In genomic region chr16:3101841-3102470, GRCh38 we compare ENCODE assay signal across 8 cellular contexts. TPM values are rescaled to one million over a fixed set of nuclear protein-coding genes. Genes with fewer than 3 reads are reported as not detected.
A peak's percentile ranks its signal among the peaks of the same experiment; 100 is the strongest.
DNase-seq lines count a peak whose midpoint lies in the region; TF ChIP-seq lines count a peak whose summit lies in the region.
"Had no signal": no experiment of that assay in that cellular context is flagged by ENCODE, and none has a peak within 500 bp of the region (broad histone marks: within the 10 kb centered on the region; RNA-seq: fewer than 3 reads in every experiment).

No MANE protein-coding gene starts in this region.

- H3K9me3 ChIP-seq in HAP-1, result no peaks in the 10 kb centered on the region
- H3K9me3 ChIP-seq in OCI-LY7 (ENCODE audit: low read length), result no peaks in the 10 kb centered on the region
- no peaks in the 10 kb centered on the region for H3K9me3 ChIP-seq in skeletal muscle tissue (ENCODE audit: control insufficient read depth in 3 of 3, low read length in 3 of 3)
- H3K9me3 ChIP-seq: SJSA1 had no signal

- H3K27ac ChIP-seq in OCI-LY7 (ENCODE audit: low read depth, low read length, poor library complexity, severe bottlenecking) (peak overlapping the region; percentile 32), skeletal muscle tissue (ENCODE audit: low read depth, low read length) (peak overlapping the region; percentile 38)
- H3K27ac ChIP-seq: SJSA1 had no signal

- H3K36me3 Mint-ChIP-seq in glutamatergic neuron (ENCODE audit: unreplicated experiment), result no peaks in the 10 kb centered on the region

- H3K4me1 Mint-ChIP-seq in glutamatergic neuron (ENCODE audit: low read depth, unreplicated experiment), result peaks cover 15% of the 10 kb centered on the region

- in situ Hi-C loops in HAP-1 (cut with MboI; ENCODE audit: low sequenced_read_pairs), result no loop called here

- H3K4me3 ChIP-seq in HAP-1, result peak overlapping the region; percentile 7; the same call in 1 of the 2 replicates
- H3K4me3 ChIP-seq in OCI-LY7 (ENCODE audit: low read depth, low read length, poor library complexity, severe bottlenecking), result peak overlapping the region; percentile 5
- H3K4me3 ChIP-seq in skeletal muscle tissue (ENCODE audit: low read length in 3 of 3), result peak overlapping the region in 1 of 3 donors; percentile 54
- H3K4me3 ChIP-seq: SJSA1 had no signal

- H3K27me3 ChIP-seq in HAP-1 (ENCODE audit: low read depth) (no peaks in the 10 kb centered on the region), skeletal muscle tissue (ENCODE audit: control insufficient read depth in 3 of 3, insufficient read depth in 3 of 3, low read length in 3 of 3) (peaks cover 0 to 13% (median 8%) of the 10 kb centered on the region in 3 donors)
- H3K27me3 ChIP-seq: SJSA1 had no signal

- H3K79me2 ChIP-seq in OCI-LY7 (ENCODE audit: insufficient read depth, low read depth, low read length), result no peaks in the 10 kb centered on the region

- H2AFZ ChIP-seq in OCI-LY7 (ENCODE audit: low read length), result peak overlapping the region; percentile 62

- intact Hi-C loops in OCI-LY7 (cut with micrococcal nuclease; ENCODE audit: unreplicated experiment), result no loop called here

- H3K36me3 ChIP-seq in HAP-1 (replicated peaks) (no peaks in the 10 kb centered on the region), OCI-LY7 (ENCODE audit: insufficient read depth, low read length) (no peaks in the 10 kb centered on the region), skeletal muscle tissue (ENCODE audit: control insufficient read depth in 3 of 3, insufficient read depth in 3 of 3, low read length in 3 of 3) (no peaks in the 10 kb centered on the region)
- H3K36me3 ChIP-seq: SJSA1 had no signal

- H3K4me3 Mint-ChIP-seq in glutamatergic neuron (ENCODE audit: unreplicated experiment), result no peak overlapping the region

- CTCF ChIA-PET in OCI-LY7 (lab: Charles Lee; ENCODE audit: unreplicated experiment), result no interaction called here

- no peaks in the 10 kb centered on the region for H4K20me1 ChIP-seq in OCI-LY7 (ENCODE audit: insufficient read depth, low read length)

- H3K9ac ChIP-seq in skeletal muscle tissue (ENCODE audit: low read depth in 1 of 3, low read length in 3 of 3), result no peak overlapping the region

- peak overlapping the region; percentile 19 for H3K4me2 ChIP-seq in OCI-LY7 (ENCODE audit: low read length)

- DNase-seq in HAP-1 (ENCODE audit: low spot score in 2 of 2), result peak; percentile 87 to 92
- peak; percentile 53 for DNase-seq in OCI-LY7 (ENCODE audit: low spot score)
- no peak for DNase-seq in glutamatergic neuron
- no peak for DNase-seq in stimulated activated naive CD4-positive, alpha-beta T cell treated with Interleukin-2 at 50 U/mL for 16 hours (lab: John Stamatoyannopoulos, UW)
- no peak for DNase-seq in NAMALWA (ENCODE audit: low spot score)
- no peak for DNase-seq in DMS153 treated with DMSO at 0.1 percent for 48 hours (lab: John Stamatoyannopoulos, UW; ENCODE audit: unreplicated experiment)

- peak overlapping the region; percentile 8 for H3K27ac Mint-ChIP-seq in glutamatergic neuron (ENCODE audit: unreplicated experiment)

- H3K9me3 Mint-ChIP-seq in glutamatergic neuron (ENCODE audit: unreplicated experiment), result peaks cover 6% of the 10 kb centered on the region

- TF ChIP-seq CTCF in OCI-LY7 (conservative IDR thresholded peaks at IDR 0.05; ENCODE audit: low read length), result no peak
- no peak for TF ChIP-seq CTCF in glutamatergic neuron (IDR thresholded peaks at IDR 0.05; ENCODE audit: partially characterized antibody, unreplicated experiment)

- no peaks in the 10 kb centered on the region for H3K9me2 ChIP-seq in OCI-LY7 (ENCODE audit: insufficient read depth, low read length)

- peaks cover 17% of the 10 kb centered on the region for H3K27me3 Mint-ChIP-seq in glutamatergic neuron (ENCODE audit: unreplicated experiment)

- POLR2A ChIA-PET in OCI-LY7 (lab: Charles Lee), result interaction anchor here (0.7 kb wide), 2 partner anchors 27 to 1249 kb away, joined by 3 to 4 read pairs; partner anchors contain the start of gene PAM16

- no TSS peak for BruUV-seq in OCI-LY7 (replicated peaks; lab: Mats Ljungman, UMichigan)

- H3K4me1 ChIP-seq in HAP-1 (peaks cover 28% of the 10 kb centered on the region), OCI-LY7 (ENCODE audit: insufficient read depth, low read length, poor library complexity, severe bottlenecking) (peaks cover 44% of the 10 kb centered on the region), skeletal muscle tissue (ENCODE audit: control insufficient read depth in 3 of 3, insufficient read depth in 3 of 3, low read length in 3 of 3) (peaks cover 21 to 23% (median 22%) of the 10 kb centered on the region in 3 donors)

RNA-seq across cellular contexts. Expression of gene ZSCAN10, which starts 2.9 kb away (rescaled TPM):
- 0.09 TPM in 1 of 2 replicates, not detected in the other for total RNA-seq in OCI-LY7 (2014; rRNA removed; shearing (Covaris generic))
- total RNA-seq in OCI-LY7 (2022), result 0.49 and 0.72 TPM in 2 replicates
- total RNA-seq in glutamatergic neuron (ENCODE audit: unreplicated experiment), result 0.74 TPM
- not detected for total RNA-seq in skeletal muscle tissue
- total RNA-seq: SJSA1 had no signal

RNA-seq across cellular contexts. Expression of gene ZNF205, which starts 10.4 kb away (rescaled TPM):
- total RNA-seq in OCI-LY7 (2014; rRNA removed; shearing (Covaris generic)), result 0.67 and 1.2 TPM in 2 replicates
- total RNA-seq in OCI-LY7 (2022) (0.30 TPM in 1 of 2 replicates, not detected in the other), glutamatergic neuron (ENCODE audit: unreplicated experiment) (31.6 TPM), skeletal muscle tissue (7.3 TPM)

RNA-seq across cellular contexts. Expression of gene ZNF213, which starts 32.9 kb away (rescaled TPM):
- 3.4 and 4.8 TPM in 2 replicates for total RNA-seq in OCI-LY7 (2014; rRNA removed; shearing (Covaris generic))
- 8.5 and 9.1 TPM in 2 replicates for total RNA-seq in OCI-LY7 (2022)
- 18.7 TPM for total RNA-seq in glutamatergic neuron (ENCODE audit: unreplicated experiment)
- 4.2 TPM for total RNA-seq in skeletal muscle tissue

RNA-seq across cellular contexts. Expression of gene IL32, which starts 36.5 kb away (rescaled TPM):
- not detected in 2 replicates for total RNA-seq in OCI-LY7 (2014; rRNA removed; shearing (Covaris generic))
- total RNA-seq in OCI-LY7 (2022), result not detected in 2 replicates
- total RNA-seq in glutamatergic neuron (ENCODE audit: unreplicated experiment), result 1.3 TPM
- total RNA-seq in skeletal muscle tissue, result 25.1 TPM

RNA-seq across cellular contexts. Expression of gene MMP25, which starts 55.6 kb away (rescaled TPM):
- 0.63 and 2.6 TPM in 2 replicates for total RNA-seq in OCI-LY7 (2014; rRNA removed; shearing (Covaris generic))
- total RNA-seq in OCI-LY7 (2022) (5.6 and 5.8 TPM in 2 replicates), glutamatergic neuron (ENCODE audit: unreplicated experiment) (not detected), skeletal muscle tissue (0.52 TPM)

Comparison
In these comparisons a context has a peak if more than half of its experiments do, and no peak if none do; other contexts are left out.
1. DNase-seq: peak in HAP-1 (2 of 2) and OCI-LY7 (single experiment); none in glutamatergic neuron (single experiment), stimulated activated naive CD4-positive, alpha-beta T cell treated with Interleukin-2 at 50 U/mL for 16 hours (single experiment), NAMALWA (single experiment) and DMS153 treated with DMSO at 0.1 percent for 48 hours (single experiment).